23 cellular contexts compared by ENCODE assay signal in genomic region chr10:96570983-96571964, GRCh38. TPM values are rescaled to one million over a fixed set of nuclear protein-coding genes. Genes with fewer than 3 reads are reported as not detected.
DNase-seq lines count a peak whose midpoint lies in the region; ATAC-seq, FAIRE-seq and TF ChIP-seq lines count a peak whose summit lies in the region.
"Had no signal": no experiment of that assay in that cellular context is flagged by ENCODE, and none has a peak within 500 bp of the region (broad histone marks: within the 10 kb centered on the region; RNA-seq: fewer than 3 reads in every experiment).

No MANE protein-coding gene starts in this region.

- no peak overlapping the region for H3K4me2 ChIP-seq in HepG2 (ENCODE audit: low read depth, low read length)

- no peaks in the 10 kb centered on the region for H3K9me3 ChIP-seq in HUES48 (ENCODE audit: control insufficient read depth, insufficient read depth, low read length)
- H3K9me3 ChIP-seq in duodenal mucosa (ENCODE audit: control insufficient read depth in 1 of 2, low read length in 2 of 2) = no peaks in the 10 kb centered on the region
- no peaks in the 10 kb centered on the region for H3K9me3 ChIP-seq in HepG2 (ENCODE audit: low read length)
- H3K9me3 ChIP-seq: mucosa of descending colon had no signal

- H3K27ac ChIP-seq in HUES48 (ENCODE audit: low read depth, low read length) (peak overlapping the region; percentile 3), duodenal mucosa (ENCODE audit: low read depth, low read length) (no peak overlapping the region), HepG2 (ENCODE audit: extremely low read length, insufficient read depth, low read length) (no peak overlapping the region)
- H3K27ac ChIP-seq: 22Rv1, epithelial cell of prostate had no signal

- ATAC-seq in HepG2 = no peak
- ATAC-seq in HG03108 (IDR thresholded peaks at IDR 0.05; ENCODE audit: unreplicated experiment) = no peak
- ATAC-seq: activated T-cell treated with anti-CD3 and anti-CD28 coated beads, Interleukin-2, amount 50 U/mL, for 4 hours; mucosa of descending colon; stimulated activated effector memory CD8-positive, alpha-beta T cell treated with anti-CD3 and anti-CD28 coated beads, Interleukin-12 subunit alpha, Interleukin-12 subunit beta, amount 100 ng/mL, for 72 hours had no signal

- DNase-seq in NCI-H2171 treated with DMSO at 0.1 percent for 48 hours (lab: John Stamatoyannopoulos, UW) (peak; percentile 26), NCI-H2171 (lab: John Stamatoyannopoulos, UW) (no peak), HepG2 (ENCODE audit: low spot score) (no peak), hepatic stellate cell (ENCODE audit: low spot score) (no peak)
- no peak for DNase-seq in activated naive CD4-positive, alpha-beta T cell treated with anti-CD3 and anti-CD28 coated beads, Interleukin-2, amount 50 U/mL, for 16 hours
- DNase-seq: activated gamma-delta T cell treated with Interleukin-2 at 50 U/mL for 16 hours; activated T-cell treated with anti-CD3 and anti-CD28 coated beads, Interleukin-2, amount 50 U/mL, for 4 hours; DND-41; effector CD4-positive, alpha-beta T cell; kidney glomerular epithelial cell; mucosa of descending colon; NCI-H1436 treated with DMSO at 0.1 percent for 48 hours; NCI-H2107; NCI-H446 treated with DMSO at 0.1 percent for 48 hours; NCI-H774 had no signal

- intact Hi-C loops in HepG2 (cut with micrococcal nuclease; ENCODE audit: unreplicated experiment) = no loop called here

- peaks cover 90% of the 10 kb centered on the region for H3K79me2 ChIP-seq in HepG2 (ENCODE audit: insufficient read depth, low read length)

- in situ Hi-C loops in HepG2 (cut with HindIII; ENCODE audit: extremely low pct_ligation_motif_present, low pct_unique_long_range_greater_than_20kb) = no loop called here

- TF ChIP-seq RAD21 in HepG2 (CRISPR knock-in tag; IDR thresholded peaks at IDR 0.05) = no peak

- POLR2A ChIA-PET in HepG2 (lab: Yijun Ruan, JAX) = no interaction called here

- no peaks in the 10 kb centered on the region for H3K27me3 ChIP-seq in HUES48 (ENCODE audit: control insufficient read depth, insufficient read depth, low read length)
- no peaks in the 10 kb centered on the region for H3K27me3 ChIP-seq in duodenal mucosa (ENCODE audit: control insufficient read depth in 1 of 2, insufficient read depth in 2 of 2, low read length in 2 of 2)
- H3K27me3 ChIP-seq in HepG2 (ENCODE audit: control insufficient read depth in 1 of 2, insufficient read depth in 2 of 2, low read length in 2 of 2) = no peaks in the 10 kb centered on the region

- H3K4me1 ChIP-seq in HUES48 (ENCODE audit: control insufficient read depth, insufficient read depth, low read length) = peaks cover 16% of the 10 kb centered on the region
- H3K4me1 ChIP-seq in duodenal mucosa (ENCODE audit: control insufficient read depth in 1 of 2, insufficient read depth in 2 of 2, low read length in 2 of 2) = peaks cover 20 to 30% of the 10 kb centered on the region in 2 donors
- no peaks in the 10 kb centered on the region for H3K4me1 ChIP-seq in HepG2 (ENCODE audit: insufficient read depth, low read length)

- WGBS in HepG2 (ENCODE audit: low lambda C conversion rate) = 94% methylated on average over 10 of the region's 10 CpGs

- H4K20me1 ChIP-seq in HepG2 (ENCODE audit: insufficient read depth, low read length) = peaks cover 50% of the 10 kb centered on the region

- no peak overlapping the region; the same call in 1 of the 2 replicates for H3K9ac ChIP-seq in HUES48 (ENCODE audit: low read depth, low read length)
- H3K9ac ChIP-seq in duodenal mucosa (ENCODE audit: low read depth in 1 of 2, low read length in 2 of 2) = peak overlapping the region; percentile 1 to 16
- no peak overlapping the region for H3K9ac ChIP-seq in HepG2 (ENCODE audit: insufficient read depth, low read depth, low read length)

- no peak for TF ChIP-seq EP300 in HepG2 (IDR thresholded peaks at IDR 0.05; ENCODE audit: low read depth in 2 of 2, low read length in 2 of 2)
- no peak for TF ChIP-seq EP300 in HepG2 (CRISPR knock-in tag; IDR thresholded peaks at IDR 0.05; ENCODE audit: borderline replicate concordance)

- FAIRE-seq in HepG2 (lab: Jason Lieb, UNC) = no peak

- TF ChIP-seq CTCF in HepG2 (CRISPR knock-in tag; IDR thresholded peaks at IDR 0.05) = no peak

- no TSS peak for BruUV-seq in HepG2 (replicated peaks; lab: Mats Ljungman, UMichigan)

- no peak overlapping the region for H3K4me3 ChIP-seq in HUES48 (ENCODE audit: low read depth, low read length)
- no peak overlapping the region for H3K4me3 ChIP-seq in duodenal mucosa (ENCODE audit: low read depth in 1 of 2, low read length in 2 of 2)
- H3K4me3 ChIP-seq in HepG2 (replicated peaks in 1 of 3; ENCODE audit: insufficient read depth in 1 of 3, low read depth in 2 of 3, low read length in 3 of 3) = no peak overlapping the region
- H3K4me3 ChIP-seq: lung, mucosa of descending colon had no signal

- H3K36me3 ChIP-seq in HUES48 (ENCODE audit: control insufficient read depth, insufficient read depth, low read length) = peaks cover 20% of the 10 kb centered on the region
- peaks cover 5 to 31% of the 10 kb centered on the region in 2 donors for H3K36me3 ChIP-seq in duodenal mucosa (ENCODE audit: control insufficient read depth in 1 of 2, insufficient read depth in 2 of 2, low read length in 2 of 2)
- H3K36me3 ChIP-seq in HepG2 (replicated peaks in 1 of 2; ENCODE audit: control insufficient read depth in 1 of 2, insufficient read depth in 2 of 2, low read length in 2 of 2) = peaks cover 9 to 56% of the 10 kb centered on the region in 2 experiments; a peak in 4 of 5 replicates

- no peak overlapping the region for H2AFZ ChIP-seq in HepG2 (ENCODE audit: low read length)

- TF ChIP-seq POLR2A in HepG2 (IDR thresholded peaks at IDR 0.05; ENCODE audit: insufficient read depth in 1 of 2, low read depth in 2 of 2, low read length in 2 of 2) = no peak

- CTCF ChIA-PET in HepG2 (lab: Yijun Ruan, JAX; ENCODE audit: low intra/inter-chr PET ratio, low total read pairs) = no interaction called here

TF ChIP-seq in HepG2, 621 proteins besides CTCF, POLR2A, EP300 and RAD21 (continues in another document):
- TF ChIP-seq ZSCAN31 (CRISPR knock-in tag; IDR thresholded peaks at IDR 0.05; ENCODE audit: low read depth) = no peak
- peak; percentile 24; the same call in 1 of the 2 replicates for TF ChIP-seq CEBPB (IDR thresholded peaks at IDR 0.05; ENCODE audit: borderline replicate concordance, low read depth, low read length)

RNA-seq across cellular contexts. Expression of gene TM9SF3, which starts 15.5 kb away (rescaled TPM):
- total RNA-seq in HepG2 (2016; rRNA removed; fragmentation: Illumina TruSeq; extraction: Trizol) = 86.8 and 120 TPM in 2 replicates
- 31.8 and 36.9 TPM in 2 replicates for total RNA-seq in HepG2 (2016; cell fraction: cytosol; rRNA removed; fragmentation: Illumina TruSeq; extraction: Trizol; ENCODE audit: low read depth)
- total RNA-seq in HepG2 (2016; cell fraction: insoluble cytoplasmic fraction; rRNA removed; fragmentation: Illumina TruSeq; extraction: Trizol) = 86.8 and 122 TPM in 2 replicates
- 49.6 and 60.6 TPM in 2 replicates for total RNA-seq in HepG2 (2016; cell fraction: membrane; rRNA removed; fragmentation: Illumina TruSeq; extraction: Trizol)
- total RNA-seq in HepG2 (2016; cell fraction: nucleus; rRNA removed; fragmentation: Illumina TruSeq; extraction: Trizol) = 124 and 152 TPM in 2 replicates
- 38.4 and 43.8 TPM in 2 replicates for polyA plus RNA-seq in HepG2 (2011; rRNA removed)
- polyA plus RNA-seq in HepG2 (2011; cell fraction: cytosol; rRNA removed) = 44.8 and 98.9 TPM in 2 replicates
- 34.3 and 45.7 TPM in 2 replicates for polyA plus RNA-seq in HepG2 (2011; cell fraction: nucleus; rRNA removed)
- 81.7 and 88.4 TPM in 2 replicates for polyA plus RNA-seq in HepG2 (2012)
- polyA plus RNA-seq in HepG2 (2016; cell fraction: cytosol; fragmentation: Illumina TruSeq; extraction: Trizol; ENCODE audit: low read depth) = 8.5 and 10.4 TPM in 2 replicates
- polyA plus RNA-seq in HepG2 (2016; cell fraction: insoluble cytoplasmic fraction; fragmentation: Illumina TruSeq; extraction: Trizol; ENCODE audit: low read depth) = 64.6 and 77.0 TPM in 2 replicates
- 21.8 and 23.0 TPM in 2 replicates for polyA plus RNA-seq in HepG2 (2016; cell fraction: membrane; fragmentation: Illumina TruSeq; extraction: Trizol; ENCODE audit: low read depth)
- polyA plus RNA-seq in HepG2 (2016; cell fraction: nucleus; fragmentation: Illumina TruSeq; extraction: Trizol; ENCODE audit: insufficient read depth, low read depth) = 107 and 112 TPM in 2 replicates
- polyA minus RNA-seq in HepG2 (2011; rRNA and poly(A)+ RNA removed; ENCODE audit: low replicate concordance) = 36.3 and 40.6 TPM in 2 replicates
- polyA minus RNA-seq in HepG2 (2011; cell fraction: cytosol; rRNA and poly(A)+ RNA removed) = 55.8 and 62.3 TPM in 2 replicates
- polyA minus RNA-seq in HepG2 (2011; cell fraction: nucleus; rRNA and poly(A)+ RNA removed) = 121 and 136 TPM in 2 replicates

RNA-seq across cellular contexts. Expression of gene TLL2, which starts 57.5 kb away (rescaled TPM):
- total RNA-seq in HepG2 (2016; rRNA removed; fragmentation: Illumina TruSeq; extraction: Trizol) = 0.09 TPM in 1 of 2 replicates, not detected in the other
- total RNA-seq in HepG2 (2016; cell fraction: cytosol; rRNA removed; fragmentation: Illumina TruSeq; extraction: Trizol; ENCODE audit: low read depth) = not detected in 2 replicates
- 0.02 TPM in 1 of 2 replicates, not detected in the other for total RNA-seq in HepG2 (2016; cell fraction: insoluble cytoplasmic fraction; rRNA removed; fragmentation: Illumina TruSeq; extraction: Trizol)
- total RNA-seq in HepG2 (2016; cell fraction: membrane; rRNA removed; fragmentation: Illumina TruSeq; extraction: Trizol) = 0.03 TPM in 1 of 2 replicates, not detected in the other
- not detected in 2 replicates for total RNA-seq in HepG2 (2016; cell fraction: nucleus; rRNA removed; fragmentation: Illumina TruSeq; extraction: Trizol)
- polyA plus RNA-seq in HepG2 (2011; rRNA removed) = 0.01 TPM in 1 of 2 replicates, not detected in the other
- 0.03 TPM in 1 of 2 replicates, not detected in the other for polyA plus RNA-seq in HepG2 (2011; cell fraction: cytosol; rRNA removed)
- 0.06 and 0.07 TPM in 2 replicates for polyA plus RNA-seq in HepG2 (2011; cell fraction: nucleus; rRNA removed)
- polyA plus RNA-seq in HepG2 (2012) = not detected in 2 replicates
- polyA plus RNA-seq in HepG2 (2016; cell fraction: cytosol; fragmentation: Illumina TruSeq; extraction: Trizol; ENCODE audit: low read depth) = not detected in 2 replicates
- 0.09 TPM in 1 of 2 replicates, not detected in the other for polyA plus RNA-seq in HepG2 (2016; cell fraction: insoluble cytoplasmic fraction; fragmentation: Illumina TruSeq; extraction: Trizol; ENCODE audit: low read depth)
- polyA plus RNA-seq in HepG2 (2016; cell fraction: membrane; fragmentation: Illumina TruSeq; extraction: Trizol; ENCODE audit: low read depth) = not detected in 2 replicates
- 0.18 TPM in 1 of 2 replicates, not detected in the other for polyA plus RNA-seq in HepG2 (2016; cell fraction: nucleus; fragmentation: Illumina TruSeq; extraction: Trizol; ENCODE audit: insufficient read depth, low read depth)
- polyA minus RNA-seq in HepG2 (2011; rRNA and poly(A)+ RNA removed; ENCODE audit: low replicate concordance) = 0.10 and 0.14 TPM in 2 replicates
- not detected in 2 replicates for polyA minus RNA-seq in HepG2 (2011; cell fraction: cytosol; rRNA and poly(A)+ RNA removed)
- polyA minus RNA-seq in HepG2 (2011; cell fraction: nucleus; rRNA and poly(A)+ RNA removed) = 0.64 and 0.87 TPM in 2 replicates
- total RNA-seq: activated T-cell treated with anti-CD3 and anti-CD28 coated beads, Interleukin-2, amount 50 U/mL, for 4 hours had no signal
- polyA plus RNA-seq: CD14-positive monocyte had no signal

Comparison
In these comparisons a context has a peak if more than half of its experiments do, and no peak if none do; other contexts are left out.
1. H3K9ac ChIP-seq: peak in duodenal mucosa (2 of 2); none in HUES48 (single experiment) and HepG2 (single experiment).